17 cellular contexts compared by ENCODE assay signal in genomic region chr15:86553116-86553515, GRCh38.
A peak's percentile ranks its signal among the peaks of the same experiment; 100 is the strongest.
DNase-seq lines count a peak whose midpoint lies in the region; ATAC-seq and TF ChIP-seq lines count a peak whose summit lies in the region.
"Had no signal": no experiment of that assay in that cellular context is flagged by ENCODE, and none has a peak within 500 bp of the region (broad histone marks: within the 10 kb centered on the region; RNA-seq: fewer than 3 reads in every experiment).

No MANE protein-coding gene starts in this region.

- no peaks in the 10 kb centered on the region for H3K79me2 ChIP-seq in GM23338 (replicated peaks; ENCODE audit: insufficient read depth)
- H3K79me2 ChIP-seq in mammary epithelial cell (ENCODE audit: insufficient read depth, low read length), result no peaks in the 10 kb centered on the region
- no peaks in the 10 kb centered on the region for H3K79me2 ChIP-seq in neural cell (replicated peaks; ENCODE audit: insufficient read depth, low read length)

- 0 out of 2 replicates have a peak overlapping the region, but pooled peaks have one; percentile 31 for H3K27ac Mint-ChIP-seq in GM23338
- H3K27ac Mint-ChIP-seq: IgD-negative memory B cell had no signal

- CTCF ChIA-PET in mammary epithelial cell (lab: Charles Lee; ENCODE audit: low non-redundant PET), result no interaction called here

- no peak for ATAC-seq in GM23338
- no peak for ATAC-seq in HG03442 (IDR thresholded peaks at IDR 0.05; ENCODE audit: unreplicated experiment)
- ATAC-seq in HG03520 (IDR thresholded peaks at IDR 0.05; ENCODE audit: unreplicated experiment), result no peak

- no peaks in the 10 kb centered on the region for H4K20me1 ChIP-seq in GM23338 (replicated peaks; ENCODE audit: insufficient read depth)
- no peaks in the 10 kb centered on the region for H4K20me1 ChIP-seq in mammary epithelial cell (ENCODE audit: insufficient read depth, low read length)
- no peaks in the 10 kb centered on the region for H4K20me1 ChIP-seq in neural cell (ENCODE audit: insufficient read depth)

- H3K27me3 ChIP-seq in GM23338 (ENCODE audit: insufficient read depth) (no peaks in the 10 kb centered on the region), mammary epithelial cell (ENCODE audit: insufficient read depth, low read length) (no peaks in the 10 kb centered on the region), neural cell (ENCODE audit: insufficient read depth, low read depth, low read length) (no peaks in the 10 kb centered on the region)

- H2AFZ ChIP-seq in GM23338 (no peak overlapping the region), mammary epithelial cell (ENCODE audit: low read depth, low read length) (no peak overlapping the region), neural cell (ENCODE audit: low read depth, low read length) (no peak overlapping the region)

- BruUV-seq in mammary epithelial cell (replicated peaks; lab: Mats Ljungman, UMichigan), result no TSS peak

- no peaks in the 10 kb centered on the region for H3K36me3 ChIP-seq in GM23338 (ENCODE audit: insufficient read depth)
- no peaks in the 10 kb centered on the region for H3K36me3 ChIP-seq in mammary epithelial cell (ENCODE audit: insufficient read depth, low read length)
- no peaks in the 10 kb centered on the region for H3K36me3 ChIP-seq in neural cell (ENCODE audit: insufficient read depth, low read length)

- no peaks in the 10 kb centered on the region for H3F3A ChIP-seq in GM23338 (replicated peaks; ENCODE audit: low read depth)
- H3F3A ChIP-seq in neural cell (ENCODE audit: insufficient read depth, low read length, poor library complexity, severe bottlenecking), result no peaks in the 10 kb centered on the region

- DNase-seq in GM23338 (ENCODE audit: low spot score), result no peak
- DNase-seq in LHCN-M2 (ENCODE audit: low read depth), result peak; percentile 29
- peak; percentile 26 for DNase-seq in mammary epithelial cell
- no peak for DNase-seq in Kasumi-1 (lab: John Stamatoyannopoulos, UW)
- DNase-seq: ACHN, AML-193, COR-L47, DMS153, MV-4-11, NCI-H1417 treated with DMSO at 0.1 percent for 48 hours, NCI-H2029, NCI-H524, SIG-M5 had no signal

- H3K9me3 Mint-ChIP-seq in GM23338, result no peaks in the 10 kb centered on the region; the same call in 2 of the 3 replicates

- H3K4me2 ChIP-seq in GM23338, result no peak overlapping the region
- H3K4me2 ChIP-seq in mammary epithelial cell (ENCODE audit: insufficient read depth, low read depth, low read length), result no peak overlapping the region
- no peak overlapping the region for H3K4me2 ChIP-seq in neural cell (ENCODE audit: low read length)

- no peaks in the 10 kb centered on the region for H3K36me3 Mint-ChIP-seq in GM23338 (ENCODE audit: low read depth)
- H3K36me3 Mint-ChIP-seq: IgD-negative memory B cell had no signal

- intact Hi-C loops in mammary epithelial cell (cut with micrococcal nuclease), result no loop called here

- peaks cover 2% of the 10 kb centered on the region for H3K27me3 Mint-ChIP-seq in GM23338 (ENCODE audit: insufficient read depth, low read depth, poor library complexity)
- H3K27me3 Mint-ChIP-seq: IgD-negative memory B cell had no signal

- TF ChIP-seq CTCF in GM23338 (conservative IDR thresholded peaks at IDR 0.05; ENCODE audit: low read depth in 2 of 2) (no peak), mammary epithelial cell (conservative IDR thresholded peaks at IDR 0.05 in 1 of 2, IDR thresholded peaks at IDR 0.05 in 1 of 2; ENCODE audit: extremely low read depth in 1 of 2, insufficient read depth in 1 of 2, low read depth in 1 of 2, low read length in 2 of 2) (no peak), neural cell (IDR thresholded peaks at IDR 0.05; ENCODE audit: poor library complexity, severe bottlenecking) (no peak)

- dilution Hi-C loops in mammary epithelial cell (cut with HindIII; ENCODE audit: low sequenced_read_pairs), result no loop called here

- H3K4me1 Mint-ChIP-seq in GM23338, result no peaks in the 10 kb centered on the region; the same call in 2 of the 3 replicates
- H3K4me1 Mint-ChIP-seq: IgD-negative memory B cell had no signal

- H3K9ac ChIP-seq in mammary epithelial cell (ENCODE audit: insufficient read depth, low read length) (no peak overlapping the region), neural cell (ENCODE audit: low read length) (no peak overlapping the region)

- no peak overlapping the region for H3K4me3 Mint-ChIP-seq in GM23338
- H3K4me3 Mint-ChIP-seq: IgD-negative memory B cell had no signal

- WGBS in mammary epithelial cell (ENCODE audit: low coverage, missing lambda C conversion rate), result 0% methylated on average over 1 of the region's 1 CpG

- no peak for TF ChIP-seq RAD21 in neural cell (conservative IDR thresholded peaks at IDR 0.05)

- peak; percentile 81 for TF ChIP-seq EP300 in neural cell (conservative IDR thresholded peaks at IDR 0.05; ENCODE audit: poor library complexity, severe bottlenecking)

- H3K9me2 ChIP-seq in GM23338 (ENCODE audit: insufficient read depth) (no peaks in the 10 kb centered on the region), neural cell (ENCODE audit: insufficient read depth, low read length) (no peaks in the 10 kb centered on the region)

- H3K4me3 ChIP-seq in GM23338 (no peak overlapping the region), mammary epithelial cell (replicated peaks in 1 of 3; ENCODE audit: insufficient read depth in 1 of 3, low read depth in 2 of 3, low read length in 3 of 3) (no peak overlapping the region), neural cell (ENCODE audit: low read length) (no peak overlapping the region)

- H3K9me3 ChIP-seq in mammary epithelial cell (replicated peaks; ENCODE audit: insufficient read depth, low read length) (no peaks in the 10 kb centered on the region), neural cell (ENCODE audit: low read length) (peaks cover 4% of the 10 kb centered on the region)

- in situ Hi-C loops in mammary epithelial cell (cut with MboI; ENCODE audit: low sequenced_read_pairs in 2 of 2), result no loop called here

- H3K4me1 ChIP-seq in GM23338 (ENCODE audit: insufficient read depth), result no peaks in the 10 kb centered on the region
- peaks cover 2% of the 10 kb centered on the region for H3K4me1 ChIP-seq in mammary epithelial cell (ENCODE audit: insufficient read depth, low read length)

- H3K27ac ChIP-seq in GM23338 (ENCODE audit: low read depth) (no peak overlapping the region), mammary epithelial cell (ENCODE audit: insufficient read depth, low read depth, low read length) (no peak overlapping the region), neural cell (ENCODE audit: low read length) (no peak overlapping the region)

TF ChIP-seq in GM23338, 12 proteins besides CTCF, POLR2A, EP300 and RAD21 (continues in another document):
- TF ChIP-seq REST (IDR thresholded peaks at IDR 0.05; ENCODE audit: unreplicated experiment), result no peak
- TF ChIP-seq CREB1 (CRISPR knock-in tag; IDR thresholded peaks at IDR 0.05; ENCODE audit: low read depth), result no peak
- no peak for TF ChIP-seq JUNB (IDR thresholded peaks at IDR 0.05; ENCODE audit: unreplicated experiment)

TF ChIP-seq in neural cell, 6 proteins besides CTCF, POLR2A, EP300 and RAD21:
- TF ChIP-seq POLR2AphosphoS5 (IDR thresholded peaks at IDR 0.05), result peak; percentile 43
- TF ChIP-seq TAF1 (IDR thresholded peaks at IDR 0.05; ENCODE audit: low read depth), result no peak

Comparison
In these comparisons a context has a peak if more than half of its experiments do, and no peak if none do; other contexts are left out.
1. DNase-seq: peak in LHCN-M2 (single experiment) and mammary epithelial cell (single experiment); none in GM23338 (single experiment) and Kasumi-1 (0 of 2).